In genomic region chr14:68774771-68775613, GRCh38 we compare ENCODE assay signal across 2 cellular contexts.
TF ChIP-seq lines count a peak whose summit lies in the region.

No MANE protein-coding gene starts in this region.

TF ChIP-seq in A549, 52 proteins besides CTCF, POLR2A, EP300 and RAD21:
- TF ChIP-seq FOSL2 (IDR thresholded peaks at IDR 0.05) (no peak), FOSL2 (CRISPR knock-in tag; IDR thresholded peaks at IDR 0.05) (peak; percentile 34; the same call in 1 of the 2 replicates), JUNB (IDR thresholded peaks at IDR 0.05) (0 out of 2 replicates have a peak, but pooled peaks have one; percentile 23), EHMT2 (IDR thresholded peaks at IDR 0.05; ENCODE audit: low read depth) (no peak), RARB (CRISPR knock-in tag; IDR thresholded peaks at IDR 0.05) (no peak), HDAC2 (IDR thresholded peaks at IDR 0.05) (no peak)

TF ChIP-seq in HepG2, 621 proteins besides CTCF, POLR2A, EP300 and RAD21:
- TF ChIP-seq, protein P1, sequence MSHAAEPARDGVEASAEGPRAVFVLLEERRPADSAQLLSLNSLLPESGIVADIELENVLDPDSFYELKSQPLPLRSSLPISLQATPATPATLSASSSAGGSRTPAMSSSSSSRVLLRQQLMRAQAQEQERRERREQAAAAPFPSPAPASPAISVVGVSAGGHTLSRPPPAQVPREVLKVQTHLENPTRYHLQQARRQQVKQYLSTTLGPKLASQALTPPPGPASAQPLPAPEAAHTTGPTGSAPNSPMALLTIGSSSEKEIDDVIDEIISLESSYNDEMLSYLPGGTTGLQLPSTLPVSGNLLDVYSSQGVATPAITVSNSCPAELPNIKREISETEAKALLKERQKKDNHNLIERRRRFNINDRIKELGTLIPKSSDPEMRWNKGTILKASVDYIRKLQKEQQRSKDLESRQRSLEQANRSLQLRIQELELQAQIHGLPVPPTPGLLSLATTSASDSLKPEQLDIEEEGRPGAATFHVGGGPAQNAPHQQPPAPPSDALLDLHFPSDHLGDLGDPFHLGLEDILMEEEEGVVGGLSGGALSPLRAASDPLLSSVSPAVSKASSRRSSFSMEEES (CRISPR knock-in tag; IDR thresholded peaks at IDR 0.05) = peak; percentile 54; the same call in 1 of the 2 replicates
- TF ChIP-seq, protein P2, sequence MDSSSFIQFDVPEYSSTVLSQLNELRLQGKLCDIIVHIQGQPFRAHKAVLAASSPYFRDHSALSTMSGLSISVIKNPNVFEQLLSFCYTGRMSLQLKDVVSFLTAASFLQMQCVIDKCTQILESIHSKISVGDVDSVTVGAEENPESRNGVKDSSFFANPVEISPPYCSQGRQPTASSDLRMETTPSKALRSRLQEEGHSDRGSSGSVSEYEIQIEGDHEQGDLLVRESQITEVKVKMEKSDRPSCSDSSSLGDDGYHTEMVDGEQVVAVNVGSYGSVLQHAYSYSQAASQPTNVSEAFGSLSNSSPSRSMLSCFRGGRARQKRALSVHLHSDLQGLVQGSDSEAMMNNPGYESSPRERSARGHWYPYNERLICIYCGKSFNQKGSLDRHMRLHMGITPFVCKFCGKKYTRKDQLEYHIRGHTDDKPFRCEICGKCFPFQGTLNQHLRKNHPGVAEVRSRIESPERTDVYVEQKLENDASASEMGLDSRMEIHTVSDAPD (CRISPR knock-in tag; IDR thresholded peaks at IDR 0.05) = no peak
- TF ChIP-seq ZNF331 (CRISPR knock-in tag; IDR thresholded peaks at IDR 0.05) = peak; percentile 97
- TF ChIP-seq REL (CRISPR knock-in tag; conservative IDR thresholded peaks at IDR 0.05) = no peak
- TF ChIP-seq BRF2 (CRISPR knock-in tag; IDR thresholded peaks at IDR 0.05) = no peak
- no peak for TF ChIP-seq ZNF383 (CRISPR knock-in tag; IDR thresholded peaks at IDR 0.05; ENCODE audit: borderline replicate concordance)
- TF ChIP-seq ZNF850 (CRISPR knock-in tag; conservative IDR thresholded peaks at IDR 0.05) = no peak
